ENCODE assay signal across 9 cellular contexts in the genomic region with DNA sequence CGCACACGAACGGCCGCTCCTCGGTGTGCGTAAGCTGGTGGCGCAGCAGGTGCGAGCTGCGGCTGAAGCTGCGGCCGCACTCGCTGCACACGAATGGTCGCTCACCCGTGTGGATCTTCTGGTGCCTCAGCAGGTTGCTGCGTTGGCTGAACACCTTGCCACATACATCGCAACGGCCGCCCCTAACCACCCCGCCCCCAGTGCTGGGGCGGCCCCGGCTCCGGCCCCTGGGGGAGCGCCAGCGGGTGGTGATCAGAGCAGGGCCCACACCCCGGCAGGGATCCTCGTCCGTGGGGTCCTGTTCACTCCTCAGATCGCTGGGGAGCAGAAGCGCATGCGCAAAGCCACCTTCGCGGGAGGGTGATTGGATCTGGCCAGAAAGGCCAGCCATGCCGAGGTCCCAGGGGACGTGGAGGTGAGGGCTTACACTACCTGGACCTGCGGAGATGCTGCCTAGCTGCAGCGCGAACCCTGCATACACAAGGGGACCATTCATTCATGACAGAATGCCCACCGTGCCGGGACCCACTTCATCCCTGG. TPM values are rescaled to one million over a fixed set of nuclear protein-coding genes. Genes with fewer than 3 reads are reported as not detected.
A peak's percentile ranks its signal among the peaks of the same experiment; 100 is the strongest.
DNase-seq lines count a peak whose midpoint lies in the region; ATAC-seq and TF ChIP-seq lines count a peak whose summit lies in the region.
"Had no signal": no experiment of that assay in that cellular context is flagged by ENCODE, and none has a peak within 500 bp of the region (broad histone marks: within the 10 kb centered on the region; RNA-seq: fewer than 3 reads in every experiment).

No MANE protein-coding gene starts in this region.

- no peaks in the 10 kb centered on the region for H3K27me3 Mint-ChIP-seq in MCF 10A (ENCODE audit: insufficient read depth, unreplicated experiment)

- H3K36me3 ChIP-seq in cardiac muscle cell (no peaks in the 10 kb centered on the region), mesenchymal stem cell (ENCODE audit: control insufficient read depth in 1 of 2, insufficient read depth in 2 of 2, low read depth in 1 of 2, low read length in 2 of 2) (peaks cover 19 to 22% of the 10 kb centered on the region in 2 experiments), upper lobe of left lung (peaks cover 0 to 4% (median 1%) of the 10 kb centered on the region in 4 donors)

- TF ChIP-seq POLR2A in upper lobe of left lung (IDR thresholded peaks at IDR 0.05) = no peak

- intact Hi-C loops in Right ventricle myocardium inferior (cut with DNase I) (no loop called here), MCF 10A (cut with micrococcal nuclease) (no loop called here)

- ATAC-seq in Right ventricle myocardium inferior (no peak), upper lobe of left lung (ENCODE audit: low FRiP score in 2 of 2) (no peak), HG03135 (IDR thresholded peaks at IDR 0.05; ENCODE audit: unreplicated experiment) (no peak)

- no peak overlapping the region for H2BK120ac ChIP-seq in mesenchymal stem cell (ENCODE audit: low read depth, low read length)

- no peak overlapping the region for H3K18ac ChIP-seq in mesenchymal stem cell (ENCODE audit: low read depth in 1 of 2, low read length in 2 of 2)

- no peak overlapping the region for H3K4ac ChIP-seq in mesenchymal stem cell (ENCODE audit: low read depth in 1 of 2, low read length in 2 of 2)

- peak in 1 of 2 donors; percentile 21 for DNase-seq in cardiac muscle cell (ENCODE audit: low read depth in 1 of 2, low spot score in 1 of 2)
- DNase-seq in Right ventricle myocardium inferior (ENCODE audit: missing footprints) = no peak
- no peak for DNase-seq in MCF 10A (ENCODE audit: unreplicated experiment)
- DNase-seq in mesenchymal stem cell = no peak
- no peak for DNase-seq in upper lobe of left lung
- DNase-seq in HuH-7 (ENCODE audit: low spot score) = no peak
- DNase-seq in caudate nucleus (lab: John Stamatoyannopoulos, UW) = no peak
- DNase-seq: GDM1 had no signal

- 37% methylated on average over 40 of the region's 40 CpGs for WGBS in mesenchymal stem cell
- 7 to 17% methylated on average over 5 to 18 of the region's 40 CpGs for WGBS in upper lobe of left lung, 2 donors

- H3K4me1 ChIP-seq in cardiac muscle cell (ENCODE audit: low read depth) (peaks cover 14% of the 10 kb centered on the region), mesenchymal stem cell (ENCODE audit: control insufficient read depth, insufficient read depth, low read depth, low read length) (peaks cover 18% of the 10 kb centered on the region), upper lobe of left lung (peaks cover 28 to 40% (median 31%) of the 10 kb centered on the region in 4 donors)

- peak overlapping the region; percentile 15 for H3K4me3 ChIP-seq in cardiac muscle cell
- peak overlapping the region; percentile 26 to 70 for H3K4me3 ChIP-seq in mesenchymal stem cell (ENCODE audit: insufficient read depth in 1 of 2, low read depth in 1 of 2, low read length in 2 of 2)
- H3K4me3 ChIP-seq in upper lobe of left lung = peak overlapping the region; percentile 32 to 51 (median 48)

- no peaks in the 10 kb centered on the region for H3K27me3 ChIP-seq in cardiac muscle cell
- H3K27me3 ChIP-seq in mesenchymal stem cell (ENCODE audit: control insufficient read depth in 1 of 2, insufficient read depth in 1 of 2, low read length in 2 of 2) = no peaks in the 10 kb centered on the region
- H3K27me3 ChIP-seq in upper lobe of left lung = peaks cover 0 to 10% (median 0%) of the 10 kb centered on the region in 4 donors

- H3K4me2 ChIP-seq in mesenchymal stem cell (ENCODE audit: low read length, poor library complexity, severe bottlenecking) = no peak overlapping the region

- no peak for TF ChIP-seq EP300 in upper lobe of left lung (IDR thresholded peaks at IDR 0.05)

- no peak overlapping the region for H3K14ac ChIP-seq in mesenchymal stem cell (ENCODE audit: low read length in 2 of 2)

- H2BK12ac ChIP-seq in mesenchymal stem cell (ENCODE audit: low read length in 2 of 2) = no peak overlapping the region

- H2BK5ac ChIP-seq in mesenchymal stem cell (ENCODE audit: low read depth, low read length, poor library complexity, severe bottlenecking) = no peak overlapping the region

- H3K9ac ChIP-seq in mesenchymal stem cell (ENCODE audit: low read length) = peak overlapping the region; percentile 74

- BruUV-seq in MCF 10A (replicated peaks; lab: Mats Ljungman, UMichigan) = no TSS peak

- H4K91ac ChIP-seq in mesenchymal stem cell (ENCODE audit: low read length) = no peak overlapping the region

- H3K27ac Mint-ChIP-seq in MCF 10A (ENCODE audit: low read depth, unreplicated experiment) = no peak overlapping the region

- POLR2A ChIA-PET in MCF 10A (lab: Yijun Ruan, JAX) = interaction anchor here (1.1 to 7.2 kb wide), 4 partner anchors 9 to 44 kb away, joined by 4 to 77 read pairs (median 26); partner anchors contain the start of genes MZF1 and ZBTB45

- H4K8ac ChIP-seq in mesenchymal stem cell (ENCODE audit: low read length) = peak overlapping the region; percentile 82

- H3K27ac ChIP-seq in cardiac muscle cell (no peak overlapping the region), mesenchymal stem cell (ENCODE audit: low read length, poor library complexity, severe bottlenecking) (no peak overlapping the region), upper lobe of left lung (peak overlapping the region in 2 of 4 donors; percentile 17 to 34), caudate nucleus (ENCODE audit: low read depth, low read length) (no peak overlapping the region)

- H3K36me3 Mint-ChIP-seq in MCF 10A (ENCODE audit: insufficient read depth, unreplicated experiment) = peaks cover 64% of the 10 kb centered on the region

- H3K4me3 Mint-ChIP-seq in MCF 10A (ENCODE audit: unreplicated experiment) = peak overlapping the region; percentile 66

- no peak overlapping the region for H2BK15ac ChIP-seq in mesenchymal stem cell (ENCODE audit: low read depth, poor library complexity, severe bottlenecking)

- H3K23ac ChIP-seq in mesenchymal stem cell (ENCODE audit: low read length in 2 of 2) = peak overlapping the region in 1 of 2 experiments; percentile 20

- H2AFZ ChIP-seq in mesenchymal stem cell (ENCODE audit: low read depth, low read length) = no peak overlapping the region

- H3K4me1 Mint-ChIP-seq in MCF 10A (ENCODE audit: insufficient read depth, unreplicated experiment) = peaks cover 14% of the 10 kb centered on the region

- CTCF ChIA-PET in MCF 10A (lab: Yijun Ruan, JAX) = no interaction called here

- TF ChIP-seq CTCF in cardiac muscle cell (IDR thresholded peaks at IDR 0.05; ENCODE audit: low read depth, low read length) = no peak
- TF ChIP-seq CTCF in MCF 10A (IDR thresholded peaks at IDR 0.05; ENCODE audit: unreplicated experiment) = no peak
- no peak for TF ChIP-seq CTCF in upper lobe of left lung (IDR thresholded peaks at IDR 0.05)

- no peaks in the 10 kb centered on the region for H3K9me3 Mint-ChIP-seq in MCF 10A (ENCODE audit: unreplicated experiment)

- no peak overlapping the region for H2AK5ac ChIP-seq in mesenchymal stem cell (ENCODE audit: low read length, severe bottlenecking)

- peaks cover 26% of the 10 kb centered on the region for H3K79me1 ChIP-seq in mesenchymal stem cell (replicated peaks; ENCODE audit: low read length, poor library complexity, severe bottlenecking)

- H3K9me3 ChIP-seq in cardiac muscle cell (ENCODE audit: low read depth) = no peaks in the 10 kb centered on the region
- no peaks in the 10 kb centered on the region for H3K9me3 ChIP-seq in mesenchymal stem cell (ENCODE audit: control insufficient read depth, low read length)
- H3K9me3 ChIP-seq in upper lobe of left lung = no peaks in the 10 kb centered on the region

RNA-seq across cellular contexts. Expression of gene UBE2M, which starts 4.7 kb away (rescaled TPM):
- 70.8 and 79.0 TPM in 2 replicates for total RNA-seq in cardiac muscle cell
- 169 and 177 TPM in 2 replicates for polyA plus RNA-seq in cardiac muscle cell
- 130 TPM for total RNA-seq in Right ventricle myocardium inferior
- total RNA-seq in MCF 10A (2022) = 149 and 158 TPM in 2 replicates
- polyA plus RNA-seq in mesenchymal stem cell (2013, experiment 1 of 2) = 81.0 TPM
- 78.3 TPM for polyA plus RNA-seq in mesenchymal stem cell (2013, experiment 2 of 2)
- 10 to 100 TPM; 33.0 to 53.9 (median 41.6) TPM for total RNA-seq in upper lobe of left lung

RNA-seq across cellular contexts. Expression of gene CHMP2A, which starts 8.2 kb away (rescaled TPM):
- total RNA-seq in cardiac muscle cell (223 and 265 TPM in 2 replicates), Right ventricle myocardium inferior (123 TPM), MCF 10A (2022) (154 and 184 TPM in 2 replicates), upper lobe of left lung (100 to 1,000 TPM in 5 of 6 donors, 10 to 100 TPM in 1; 75.4 to 162 (median 123) TPM)
- polyA plus RNA-seq in cardiac muscle cell = 247 and 319 TPM in 2 replicates
- polyA plus RNA-seq in mesenchymal stem cell (2013, experiment 1 of 2) = 148 TPM
- polyA plus RNA-seq in mesenchymal stem cell (2013, experiment 2 of 2) = 144 TPM

RNA-seq across cellular contexts. Expression of gene MZF1, which starts 10.0 kb away (rescaled TPM):
- 51.1 TPM in 2 replicates for total RNA-seq in cardiac muscle cell
- polyA plus RNA-seq in cardiac muscle cell = 25.1 and 34.7 TPM in 2 replicates
- total RNA-seq in Right ventricle myocardium inferior = 10.0 TPM
- total RNA-seq in MCF 10A (2022) = 50.7 and 51.9 TPM in 2 replicates
- 9.8 TPM for polyA plus RNA-seq in mesenchymal stem cell (2013, experiment 1 of 2)
- polyA plus RNA-seq in mesenchymal stem cell (2013, experiment 2 of 2) = 8.9 TPM
- total RNA-seq in upper lobe of left lung = 100 to 1,000 TPM in 1 of 6 donors, 10 to 100 TPM in 5; 34.8 to 162 (median 45.5) TPM

RNA-seq across cellular contexts. Expression of gene TRIM28, which starts 19.2 kb away (rescaled TPM):
- total RNA-seq in cardiac muscle cell (563 and 650 TPM in 2 replicates), Right ventricle myocardium inferior (143 TPM), MCF 10A (2022) (236 and 290 TPM in 2 replicates), upper lobe of left lung (100 to 1,000 TPM; 197 to 283 (median 213) TPM)
- polyA plus RNA-seq in cardiac muscle cell = 303 and 343 TPM in 2 replicates
- 229 TPM for polyA plus RNA-seq in mesenchymal stem cell (2013, experiment 1 of 2)
- 226 TPM for polyA plus RNA-seq in mesenchymal stem cell (2013, experiment 2 of 2)

RNA-seq across cellular contexts. Expression of gene ZBTB45, which starts 43.5 kb away (rescaled TPM):
- total RNA-seq in cardiac muscle cell = 22.8 and 26.3 TPM in 2 replicates
- 29.4 and 34.6 TPM in 2 replicates for polyA plus RNA-seq in cardiac muscle cell
- 9.9 TPM for total RNA-seq in Right ventricle myocardium inferior
- 12.8 and 15.0 TPM in 2 replicates for total RNA-seq in MCF 10A (2022)
- polyA plus RNA-seq in mesenchymal stem cell (2013, experiment 1 of 2) = 12.3 TPM
- polyA plus RNA-seq in mesenchymal stem cell (2013, experiment 2 of 2) = 12.7 TPM
- 10 to 100 TPM; 11.9 to 19.7 (median 15.0) TPM for total RNA-seq in upper lobe of left lung
